In the genomic region with DNA sequence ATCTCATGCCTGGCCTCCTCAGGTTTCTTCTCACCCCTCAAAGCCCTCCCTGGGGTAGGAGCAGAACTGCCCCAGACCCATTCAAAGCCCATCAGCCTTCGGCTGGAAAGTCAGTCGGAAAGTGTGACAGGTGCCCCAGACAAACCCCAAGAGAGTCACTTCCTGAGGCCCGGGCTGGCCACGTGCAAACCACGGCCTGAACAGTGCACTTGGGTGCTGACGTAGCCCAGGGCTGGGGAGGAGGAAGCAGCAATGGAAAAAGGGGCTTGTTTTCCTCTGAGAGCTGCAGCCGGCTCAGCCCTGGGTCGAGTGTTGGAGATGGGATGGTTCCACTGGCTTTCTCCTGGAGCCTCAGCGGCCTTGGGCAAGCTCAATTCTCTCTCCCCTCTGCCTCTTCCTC, we compare ENCODE assay signal across 8 cellular contexts. TPM values are rescaled to one million over a fixed set of nuclear protein-coding genes. Genes with fewer than 3 reads are reported as not detected.
DNase-seq lines count a peak whose midpoint lies in the region; ATAC-seq, FAIRE-seq and TF ChIP-seq lines count a peak whose summit lies in the region.

No MANE protein-coding gene starts in this region.

- POLR2A ChIA-PET in WTC11 (lab: Charles Lee): no interaction called here
- POLR2A ChIA-PET in K562 (lab: Yijun Ruan, JAX): no interaction called here

- H4K20me1 ChIP-seq in K562 (replicated peaks; ENCODE audit: control insufficient read depth, insufficient read depth, low read length): no peaks in the 10 kb centered on the region

- no peak overlapping the region for H3K4me3 ChIP-seq in K562
- no peak overlapping the region for H3K4me3 ChIP-seq in lower leg skin (ENCODE audit: low read depth, poor library complexity, severe bottlenecking)

- no peaks in the 10 kb centered on the region for H3K9me3 ChIP-seq in K562 (replicated peaks; ENCODE audit: control insufficient read depth, insufficient read depth, low read depth, low read length)

- TF ChIP-seq CTCF in WTC11 (IDR thresholded peaks at IDR 0.05): no peak
- TF ChIP-seq CTCF in K562 (IDR thresholded peaks at IDR 0.05 in 2 of 3, conservative IDR thresholded peaks at IDR 0.05 in 1 of 3; ENCODE audit: insufficient read depth in 2 of 3, low read depth in 1 of 3, low read length in 3 of 3): no peak
- TF ChIP-seq CTCF in lower leg skin (IDR thresholded peaks at IDR 0.05): no peak

- no TSS peak for BruUV-seq in K562 (replicated peaks; lab: Mats Ljungman, UMichigan)

- no peak for TF ChIP-seq RAD21 in K562 (CRISPR knock-in tag; conservative IDR thresholded peaks at IDR 0.05 in 1 of 2, IDR thresholded peaks at IDR 0.05 in 1 of 2)

- H3K27ac ChIP-seq in K562 (ENCODE audit: extremely low read depth, low read depth, low read length): no peak overlapping the region

- TF ChIP-seq EP300 in K562 (IDR thresholded peaks at IDR 0.05; ENCODE audit: low read length): no peak

- H3K9me1 ChIP-seq in K562 (ENCODE audit: control insufficient read depth, insufficient read depth, low read length): no peaks in the 10 kb centered on the region

- ATAC-seq in GM18511 (IDR thresholded peaks at IDR 0.05; ENCODE audit: unreplicated experiment) (peak; percentile 47), WTC11 (no peak), K562 (no peak), GM18505 (IDR thresholded peaks at IDR 0.05; ENCODE audit: unreplicated experiment) (no peak)

- peaks cover 21 to 37% of the 10 kb centered on the region in 2 experiments for H3K4me1 ChIP-seq in K562 (replicated peaks in 1 of 2; ENCODE audit: control insufficient read depth in 2 of 2, insufficient read depth in 2 of 2, low read length in 2 of 2)

- FAIRE-seq in K562 (lab: Jason Lieb, UNC): no peak

- in situ Hi-C loops in K562 (cut with MboI): no loop called here

- no peak overlapping the region for H3K4me2 ChIP-seq in K562 (ENCODE audit: insufficient read depth, low read length)

- peaks cover 25% of the 10 kb centered on the region for H3K4me1 Mint-ChIP-seq in WTC11

- no peaks in the 10 kb centered on the region for H3K79me2 ChIP-seq in K562 (ENCODE audit: control insufficient read depth, insufficient read depth, low read length)

- DNase-seq in WTC11 (ENCODE audit: low spot score) (no peak), K562 (ENCODE audit: extremely low read depth in 1 of 4, low spot score in 3 of 4) (no peak), cortex of kidney (lab: John Stamatoyannopoulos, UW) (no peak), GM03348 (ENCODE audit: low spot score) (no peak), lower leg skin (ENCODE audit: low spot score in 2 of 2) (no peak)
- peak; percentile 77 to 85 for DNase-seq in stimulated activated CD4-positive, alpha-beta T cell treated with anti-CD3 and anti-CD28 coated beads, Interleukin-4, amount 100 ng/mL, for 48 hours (ENCODE audit: low read depth in 2 of 2)

- peak overlapping the region in 1 of 2 experiments; percentile 78; a peak in 2 of 4 replicates for H3K9ac ChIP-seq in K562 (ENCODE audit: insufficient read depth in 1 of 2, low read depth in 2 of 2, low read length in 2 of 2)

- no peak for TF ChIP-seq POLR2A in K562 (conservative IDR thresholded peaks at IDR 0.05)
- TF ChIP-seq POLR2A in GM18505 (IDR thresholded peaks at IDR 0.05; ENCODE audit: borderline replicate concordance, extremely low read depth, insufficient read depth, insufficient read length): no peak
- TF ChIP-seq POLR2A in lower leg skin (IDR thresholded peaks at IDR 0.05): no peak

- peak overlapping the region; percentile 49 for H2AFZ ChIP-seq in K562 (ENCODE audit: low read depth, low read length)

- no peaks in the 10 kb centered on the region for H3K36me3 Mint-ChIP-seq in WTC11

- intact Hi-C loops in K562 (cut with micrococcal nuclease): loop anchor here (10.0 kb wide), 1 partner anchor 175 kb away; no protein-coding TSS in a partner anchor
- intact Hi-C loops in lower leg skin (cut with DNase I; ENCODE audit: low total_unique reads): no loop called here

- WGBS in K562 (ENCODE audit: insufficient coverage, low coverage, missing lambda C conversion rate): 63% methylated on average over 8 of the region's 9 CpGs
- WGBS in lower leg skin, 2 donors: 79 to 80% methylated on average over 9 of the region's 9 CpGs

- CTCF ChIA-PET in WTC11 (lab: Charles Lee) (interaction anchor here (9.8 to 13.9 kb wide), 2 partner anchors 9 to 43 kb away, joined by 106 to 254 read pairs; no protein-coding TSS in a partner anchor), K562 (lab: Yijun Ruan, JAX; ENCODE audit: low intra/inter-chr PET ratio) (no interaction called here)

- H3K27me3 Mint-ChIP-seq in WTC11 (ENCODE audit: low read depth): no peaks in the 10 kb centered on the region; the same call in 1 of the 2 replicates

- H3K27me3 ChIP-seq in K562 (ENCODE audit: control insufficient read depth in 2 of 2, insufficient read depth in 2 of 2, low read length in 2 of 2): no peaks in the 10 kb centered on the region

- no peaks in the 10 kb centered on the region for H3K36me3 ChIP-seq in K562 (ENCODE audit: control insufficient read depth, insufficient read depth, low read length)

- H3K4me3 Mint-ChIP-seq in WTC11: no peak overlapping the region

- H3K27ac Mint-ChIP-seq in WTC11: no peak overlapping the region

- no peaks in the 10 kb centered on the region for H3K9me3 Mint-ChIP-seq in WTC11

TF ChIP-seq in WTC11, 78 proteins besides CTCF, POLR2A, EP300 and RAD21:
- peak; percentile 67 for TF ChIP-seq GABPB1 (CRISPR knock-in tag; IDR thresholded peaks at IDR 0.05)
- TF ChIP-seq ZNF219 (CRISPR knock-in tag; IDR thresholded peaks at IDR 0.05; ENCODE audit: borderline replicate concordance): no peak

TF ChIP-seq in K562, 482 proteins besides CTCF, POLR2A, EP300 and RAD21 (continues in another document):
- TF ChIP-seq, protein P1, sequence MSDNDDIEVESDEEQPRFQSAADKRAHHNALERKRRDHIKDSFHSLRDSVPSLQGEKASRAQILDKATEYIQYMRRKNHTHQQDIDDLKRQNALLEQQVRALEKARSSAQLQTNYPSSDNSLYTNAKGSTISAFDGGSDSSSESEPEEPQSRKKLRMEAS (CRISPR knock-in tag; IDR thresholded peaks at IDR 0.05): peak; percentile 56; the same call in 1 of the 2 replicates
- TF ChIP-seq MAZ (CRISPR knock-in tag; conservative IDR thresholded peaks at IDR 0.05 in 1 of 2, IDR thresholded peaks at IDR 0.05 in 1 of 2): 0 out of 4 replicates have a peak, but pooled peaks of 1 of the 2 experiments have one; percentile 36
- TF ChIP-seq RB1 (IDR thresholded peaks at IDR 0.05; ENCODE audit: low read depth): no peak
- no peak for TF ChIP-seq DDX20 (tag; IDR thresholded peaks at IDR 0.05; ENCODE audit: low read depth)
- 0 out of 2 replicates have a peak, but pooled peaks have one; percentile 26 for TF ChIP-seq ZNF445 (CRISPR knock-in tag; IDR thresholded peaks at IDR 0.05; ENCODE audit: low read depth)
- peak; percentile 48 for TF ChIP-seq L3MBTL2 (IDR thresholded peaks at IDR 0.05)

RNA-seq across cellular contexts. Expression of a gene that starts 6.0 kb away (rescaled TPM):
- total RNA-seq in WTC11 (2021): 15.7 to 30.0 TPM (median 28.5 TPM) in 3 replicates
- 105 and 112 TPM in 2 replicates for total RNA-seq in K562 (2011; cell fraction: chromatin; rRNA removed; ENCODE audit: low replicate concordance)
- total RNA-seq in K562 (2011; cell fraction: nucleolus; rRNA removed): 51.7 and 57.5 TPM in 2 replicates
- total RNA-seq in K562 (2011; cell fraction: nucleoplasm; rRNA removed): 70.1 and 77.6 TPM in 2 replicates
- 10.1 and 32.7 TPM in 2 replicates for total RNA-seq in K562 (2014; rRNA removed)
- total RNA-seq in K562 (2014; rRNA removed; fragmentation: Illumina TruSeq; extraction: Trizol): 12.0 and 19.7 TPM in 2 replicates
- 1.3 and 1.7 TPM in 2 replicates for total RNA-seq in K562 (2015; rRNA removed; fragmentation: Illumina TruSeq; extraction: Trizol)
- total RNA-seq in K562 (2021): 77.0 and 135 TPM in 2 replicates
- polyA plus RNA-seq in K562 (2011; rRNA removed): 9.0 and 12.2 TPM in 2 replicates
- 10.0 and 22.8 TPM in 2 replicates for polyA plus RNA-seq in K562 (2011; cell fraction: cytosol; rRNA removed)
- 25.0 and 99.0 TPM in 2 replicates for polyA plus RNA-seq in K562 (2011; cell fraction: nucleus; rRNA removed)
- 195 and 197 TPM in 2 replicates for polyA plus RNA-seq in K562 (2012)
- 78.6 and 132 TPM in 2 replicates for polyA plus RNA-seq in K562 (2014; fragmentation: Illumina TruSeq; extraction: Trizol)
- 10 to 100 TPM; 21.5 to 43.6 TPM for polyA plus RNA-seq in K562 (2014; fragmentation: Nextera tagmentation; extraction: Ambion mirVana)
- polyA plus RNA-seq in K562 (2014; rRNA removed): 54.7 and 102 TPM in 2 replicates
- 8.4 and 15.0 TPM in 2 replicates for polyA minus RNA-seq in K562 (2011; rRNA and poly(A)+ RNA removed)
- 36.2 and 53.5 TPM in 2 replicates for polyA minus RNA-seq in K562 (2011; cell fraction: cytosol; rRNA and poly(A)+ RNA removed)
- 13.7 and 30.8 TPM in 2 replicates for polyA minus RNA-seq in K562 (2011; cell fraction: nucleus; rRNA and poly(A)+ RNA removed)
- total RNA-seq in lower leg skin: 100 to 1,000 TPM in 1 of 4 donors, 10 to 100 TPM in 3; 37.5 to 110 (median 47.8) TPM

RNA-seq across cellular contexts. Expression of a gene that starts 20.5 kb away (rescaled TPM):
- total RNA-seq in WTC11 (2021) (47.7 to 51.1 TPM (median 50.9 TPM) in 3 replicates), K562 (2014; rRNA removed) (0.09 and 0.49 TPM in 2 replicates), K562 (2014; rRNA removed; fragmentation: Illumina TruSeq; extraction: Trizol) (0.11 TPM in 1 of 2 replicates, not detected in the other), K562 (2015; rRNA removed; fragmentation: Illumina TruSeq; extraction: Trizol) (0.26 and 0.29 TPM in 2 replicates), K562 (2021) (0.44 and 0.63 TPM in 2 replicates), lower leg skin (1 to 10 TPM in 3 of 4 donors, under 1 TPM in 1; 0.95 to 7.6 (median 1.8) TPM)
- total RNA-seq in K562 (2011; cell fraction: chromatin; rRNA removed; ENCODE audit: low replicate concordance): 0.30 and 2.6 TPM in 2 replicates
- total RNA-seq in K562 (2011; cell fraction: nucleolus; rRNA removed): 0.67 and 0.92 TPM in 2 replicates
- total RNA-seq in K562 (2011; cell fraction: nucleoplasm; rRNA removed): 0.76 and 1.8 TPM in 2 replicates
- polyA plus RNA-seq in K562 (2011; rRNA removed) (0.69 and 1.1 TPM in 2 replicates), K562 (2014; fragmentation: Illumina TruSeq; extraction: Trizol) (0.13 and 0.54 TPM in 2 replicates), K562 (2014; fragmentation: Nextera tagmentation; extraction: Ambion mirVana) (under 1 TPM in 1 of 2 experiments, not detected in 1; 0.03 TPM), K562 (2014; rRNA removed) (0.05 and 0.32 TPM in 2 replicates)
- polyA plus RNA-seq in K562 (2011; cell fraction: cytosol; rRNA removed): 1.3 and 1.6 TPM in 2 replicates
- polyA plus RNA-seq in K562 (2011; cell fraction: nucleus; rRNA removed): 2.2 and 3.1 TPM in 2 replicates
- polyA plus RNA-seq in K562 (2012): 0.42 TPM in 2 replicates
- polyA minus RNA-seq in K562 (2011; rRNA and poly(A)+ RNA removed): 0.99 and 2.2 TPM in 2 replicates
- polyA minus RNA-seq in K562 (2011; cell fraction: cytosol; rRNA and poly(A)+ RNA removed): 0.95 TPM in 1 of 2 replicates, not detected in the other
- polyA minus RNA-seq in K562 (2011; cell fraction: nucleus; rRNA and poly(A)+ RNA removed): 0.11 and 0.67 TPM in 2 replicates

Comparison
In these comparisons a context has a peak if more than half of its experiments do, and no peak if none do; other contexts are left out.
1. DNase-seq: peak in stimulated activated CD4-positive, alpha-beta T cell treated with anti-CD3 and anti-CD28 coated beads, Interleukin-4, amount 100 ng/mL, for 48 hours (2 of 2); none in WTC11 (single experiment), K562 (0 of 4), cortex of kidney (single experiment), GM03348 (single experiment) and lower leg skin (0 of 2).